13 cellular contexts compared by ENCODE assay signal in the genomic region with DNA sequence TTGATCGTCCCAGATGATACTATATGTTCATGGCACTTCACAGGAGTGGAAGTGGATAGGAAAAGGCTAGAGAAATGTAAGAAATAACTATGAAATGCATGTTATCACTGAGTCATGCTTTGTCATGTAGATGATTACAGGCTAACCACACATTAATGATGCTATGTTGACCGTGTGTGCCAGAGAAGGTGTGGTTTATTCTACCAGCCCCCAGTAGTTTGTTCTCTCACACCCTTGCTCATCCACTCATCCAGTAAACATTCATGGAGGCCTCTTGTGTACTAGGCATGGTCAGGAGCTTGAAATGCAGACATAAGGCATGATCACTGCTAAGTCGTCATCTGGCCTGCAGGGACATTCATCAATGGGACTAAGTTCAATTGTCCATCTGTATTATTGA.
"Had no signal": no experiment of that assay in that cellular context is flagged by ENCODE, and none has a peak within 500 bp of the region (broad histone marks: within the 10 kb centered on the region; RNA-seq: fewer than 3 reads in every experiment).

No MANE protein-coding gene starts in this region.

- H3K27me3 ChIP-seq: adrenal gland, esophagus squamous epithelium, gastrocnemius medialis, heart right ventricle had no signal

- DNase-seq: activated CD4-positive, CD25-positive, alpha-beta regulatory T cell treated with anti-CD3 and anti-CD28 coated beads, Interleukin-2, amount 50 U/mL, for 72 hours; activated CD8-positive, alpha-beta memory T cell treated with anti-CD3 and anti-CD28 coated beads, Interleukin-2, amount 10 ng/mL, durations not matched to agents 7 days and 5 days; activated effector memory CD4-positive, alpha-beta T cell treated with Interleukin-2 at 50 U/mL for 16 hours; activated T-cell treated with anti-CD3 and anti-CD28 coated beads, Interleukin-2, amount 50 U/mL, for 4 hours; adrenal gland; caudate nucleus; esophagus squamous epithelium; gastrocnemius medialis; heart right ventricle; left colon; stimulated activated CD4-positive, alpha-beta T cell treated with anti-CD3 and anti-CD28 coated beads, Interleukin-1b, Interleukin-23, amount 100 ng/mL, for 48 hours; stimulated activated naive CD8-positive, alpha-beta T cell treated with anti-CD3 and anti-CD28 coated beads, Interleukin-15, amount 100 ng/mL, for 72 hours had no signal

- H3K36me3 ChIP-seq: adrenal gland, gastrocnemius medialis had no signal

- H3K4me3 ChIP-seq: adrenal gland, esophagus squamous epithelium, gastrocnemius medialis, heart right ventricle had no signal

- H3K9me3 ChIP-seq: adrenal gland, esophagus squamous epithelium, gastrocnemius medialis, heart right ventricle had no signal

- H3K27ac ChIP-seq: adrenal gland, esophagus squamous epithelium, gastrocnemius medialis, heart right ventricle had no signal

- ATAC-seq: activated CD8-positive, alpha-beta memory T cell treated with anti-CD3 and anti-CD28 coated beads, Interleukin-2, amount 10 ng/mL, durations not matched to agents 7 days and 5 days; activated T-cell treated with anti-CD3 and anti-CD28 coated beads, Interleukin-2, amount 50 U/mL, for 4 hours; gastrocnemius medialis; heart right ventricle; left colon; sciatic nerve; stimulated activated naive CD8-positive, alpha-beta T cell treated with anti-CD3 and anti-CD28 coated beads, Interleukin-15, amount 100 ng/mL, for 72 hours had no signal
